ENCODE assay signal across 7 cellular contexts in the genomic region with DNA sequence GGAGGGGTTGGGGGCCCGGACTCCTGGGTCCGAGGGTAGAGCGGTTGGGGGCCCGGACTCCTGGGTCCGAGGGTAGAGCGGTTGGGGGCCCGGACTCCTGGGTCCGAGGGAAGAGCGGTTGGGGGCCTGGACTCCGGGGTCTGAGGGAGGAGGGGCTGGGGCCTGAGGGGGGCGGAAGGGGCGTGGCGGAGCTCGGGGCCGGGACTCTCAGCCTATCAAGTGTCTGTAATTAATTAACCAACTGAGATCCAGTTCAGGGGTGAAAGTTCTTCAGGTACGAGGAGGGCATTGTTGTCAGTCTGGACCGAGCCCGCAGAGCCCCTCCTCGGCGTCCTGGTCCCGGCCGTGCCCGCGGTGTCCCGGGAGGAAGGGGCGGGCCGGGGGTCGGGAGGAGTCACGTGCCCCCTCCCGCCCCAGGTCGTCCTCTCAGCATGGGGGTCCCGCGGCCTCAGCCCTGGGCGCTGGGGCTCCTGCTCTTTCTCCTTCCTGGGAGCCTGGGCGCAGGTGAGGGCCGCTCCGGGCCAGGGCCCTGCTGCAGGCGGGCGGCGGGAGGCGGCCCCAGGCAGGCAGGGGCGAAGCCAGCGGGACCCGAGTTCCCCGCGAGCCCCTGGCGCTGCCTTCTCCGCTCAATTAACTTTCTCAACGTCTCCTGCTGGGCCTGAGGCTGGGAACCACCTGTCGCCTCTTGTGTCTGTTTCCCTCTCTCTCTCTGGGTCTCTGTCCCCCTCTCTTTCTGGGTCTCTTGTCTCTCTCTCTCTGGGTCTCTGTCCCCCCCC. TPM values are rescaled to one million over a fixed set of nuclear protein-coding genes. Genes with fewer than 3 reads are reported as not detected.
DNase-seq lines count a peak whose midpoint lies in the region; ATAC-seq, FAIRE-seq and TF ChIP-seq lines count a peak whose summit lies in the region.

No MANE protein-coding gene starts in this region.

- no peaks in the 10 kb centered on the region for H3K9me3 ChIP-seq in iPS-18c (ENCODE audit: control insufficient read depth, insufficient read depth, low read length)
- no peaks in the 10 kb centered on the region for H3K9me3 ChIP-seq in small intestine (ENCODE audit: control insufficient read depth, low read depth)

- no peaks in the 10 kb centered on the region for H3K36me3 ChIP-seq in small intestine (ENCODE audit: control insufficient read depth in 2 of 2, insufficient read depth in 2 of 2, low read length in 2 of 2)

- DNase-seq in GM13977 (ENCODE audit: low spot score) (peak; percentile 62), NCI-H510A (lab: John Stamatoyannopoulos, UW) (peak; percentile 58), astrocyte of the cerebellum (ENCODE audit: low read depth) (no peak), small intestine (peak; percentile 89)

- WGBS in small intestine, 3 donors = 0 to 1% (median 0%) methylated on average over 19 to 50 of the region's 50 CpGs

- TF ChIP-seq CTCF in GM13977 (IDR thresholded peaks at IDR 0.05; ENCODE audit: extremely low read depth, insufficient read depth, missing control alignments) (no peak), astrocyte of the cerebellum (IDR thresholded peaks at IDR 0.05; ENCODE audit: low read depth, low read length, missing control alignments) (no peak)

- peak overlapping the region; percentile 88 to 90 for H3K27ac ChIP-seq in small intestine (ENCODE audit: low read depth in 1 of 2, low read length in 1 of 2)

- ATAC-seq in HG03460 (IDR thresholded peaks at IDR 0.05; ENCODE audit: unreplicated experiment) (no peak), GM19328 (IDR thresholded peaks at IDR 0.05; ENCODE audit: unreplicated experiment) (no peak)

- no peaks in the 10 kb centered on the region for H3K4me1 ChIP-seq in small intestine (ENCODE audit: control insufficient read depth in 2 of 2, insufficient read depth in 1 of 2, low read depth in 1 of 2, low read length in 1 of 2)

- in situ Hi-C loops in GM13977 (cut with MboI; ENCODE audit: low pct_unique_long_range_greater_than_20kb, low sequenced_read_pairs, unreplicated experiment) (no loop called here), astrocyte of the cerebellum (cut with HindIII; ENCODE audit: low sequenced_read_pairs) (loop anchor here (5.0 to 10.0 kb wide), 2 partner anchors 49 to 132 kb away; partner anchors contain the start of genes RRAS and SCAF1)

- H3K27me3 ChIP-seq in small intestine (ENCODE audit: control insufficient read depth in 2 of 2, insufficient read depth in 2 of 2, low read length in 2 of 2) = no peaks in the 10 kb centered on the region

- FAIRE-seq in small intestine (lab: Jason Lieb, UNC) = no peak

- H3K4me3 ChIP-seq in astrocyte of the cerebellum (ENCODE audit: low read depth, low read length) = peak overlapping the region; percentile 78
- H3K4me3 ChIP-seq in iPS-18c (ENCODE audit: insufficient read depth, low read depth, low read length) = peak overlapping the region; percentile 84
- peak overlapping the region; percentile 69 to 97 for H3K4me3 ChIP-seq in small intestine (ENCODE audit: low read depth in 1 of 2, low read length in 2 of 2)

RNA-seq across cellular contexts. Expression of gene FCGRT, which starts 0.7 kb away (rescaled TPM):
- 100 to 1,000 TPM; 354 to 541 (median 486) TPM for polyA plus RNA-seq in small intestine

RNA-seq across cellular contexts. Expression of gene RCN3, which starts 14.6 kb away (rescaled TPM):
- polyA plus RNA-seq in small intestine = 100 to 1,000 TPM in 2 of 3 donors, 10 to 100 TPM in 1; 38.0 to 687 (median 437) TPM

RNA-seq across cellular contexts. Expression of gene RPS11, which starts 16.9 kb away (rescaled TPM):
- 1,000 to 10,000 TPM; 2,854 to 5,067 (median 5,025) TPM for polyA plus RNA-seq in small intestine

RNA-seq across cellular contexts. Expression of gene RPL13A, which starts 25.8 kb away (rescaled TPM):
- 1,000 to 10,000 TPM; 2,350 to 5,026 (median 4,251) TPM for polyA plus RNA-seq in small intestine

RNA-seq across cellular contexts. Expression of gene FLT3LG, which starts 39.1 kb away (rescaled TPM):
- 1 to 10 TPM; 7.8 to 10.0 (median 8.6) TPM for polyA plus RNA-seq in small intestine
